In genomic region chr12:102510031-102510430, GRCh38 we compare ENCODE assay signal across 3 cellular contexts.
TF ChIP-seq lines count a peak whose summit lies in the region.

No MANE protein-coding gene starts in this region.

TF ChIP-seq in GM12891, 5 proteins besides CTCF, POLR2A, EP300 and RAD21:
- TF ChIP-seq POLR2AphosphoS5 (IDR thresholded peaks at IDR 0.05; ENCODE audit: low read depth, low read length) (no peak), TAF1 (IDR thresholded peaks at IDR 0.05; ENCODE audit: low read depth, low read length) (no peak), PAX5 (IDR thresholded peaks at IDR 0.05; ENCODE audit: insufficient read depth, low read length, severe bottlenecking) (no peak)

TF ChIP-seq in GM23338, 12 proteins besides CTCF, POLR2A, EP300 and RAD21:
- TF ChIP-seq ZNF331 (CRISPR knock-in tag; IDR thresholded peaks at IDR 0.05; ENCODE audit: low read depth) (no peak), ETS1 (IDR thresholded peaks at IDR 0.05) (no peak), JUNB (IDR thresholded peaks at IDR 0.05; ENCODE audit: unreplicated experiment) (no peak), EZH2phosphoT487 (IDR thresholded peaks at IDR 0.05; ENCODE audit: unreplicated experiment) (no peak), CREB1 (CRISPR knock-in tag; IDR thresholded peaks at IDR 0.05; ENCODE audit: low read depth) (no peak), EZH2 (IDR thresholded peaks at IDR 0.05; ENCODE audit: low read depth, unreplicated experiment) (no peak), NANOG (IDR thresholded peaks at IDR 0.05; ENCODE audit: borderline replicate concordance) (no peak), POLR2AphosphoS5 (IDR thresholded peaks at IDR 0.05; ENCODE audit: low read depth) (no peak)

TF ChIP-seq in H1, 55 proteins besides CTCF, POLR2A, EP300 and RAD21:
- TF ChIP-seq CEBPB (IDR thresholded peaks at IDR 0.05; ENCODE audit: low read depth, low read length) = no peak
- no peak for TF ChIP-seq CHD1 (IDR thresholded peaks at IDR 0.05; ENCODE audit: low read depth, low read length)
- no peak for TF ChIP-seq PHF8 (conservative IDR thresholded peaks at IDR 0.05; ENCODE audit: low read depth, low read length)
- TF ChIP-seq RXRA (IDR thresholded peaks at IDR 0.05; ENCODE audit: insufficient read depth, low read depth, low read length) = no peak
- no peak for TF ChIP-seq SIX5 (IDR thresholded peaks at IDR 0.05; ENCODE audit: low read depth, low read length)
- no peak for TF ChIP-seq CHD7 (IDR thresholded peaks at IDR 0.05; ENCODE audit: insufficient replicate concordance, low read length)
